ENCODE assay signal across 25 cellular contexts in genomic region chr21:20649231-20649630, GRCh38.
"Had no signal": no experiment of that assay in that cellular context is flagged by ENCODE, and none has a peak within 500 bp of the region (broad histone marks: within the 10 kb centered on the region; RNA-seq: fewer than 3 reads in every experiment).

No MANE protein-coding gene starts in this region.

- ATAC-seq: effector memory CD8-positive, alpha-beta T cell; esophagus mucosa; foreskin keratinocyte; gastrocnemius medialis; gastroesophageal sphincter; heart left ventricle; heart right ventricle had no signal

- H3K27me3 Mint-ChIP-seq: dendritic cell treated with granulocyte-macrophage colony-stimulating factor and Interleukin-4, amounts not matched to agents 40 ng/mL and 50 ng/mL, for 4 days; effector memory CD8-positive, alpha-beta T cell had no signal

- H3K4me3 Mint-ChIP-seq: dendritic cell treated with granulocyte-macrophage colony-stimulating factor and Interleukin-4, amounts not matched to agents 40 ng/mL and 50 ng/mL, for 4 days; effector memory CD8-positive, alpha-beta T cell; endodermal cell had no signal

- H3K27me3 ChIP-seq: colonic mucosa, dorsolateral prefrontal cortex, esophagus muscularis mucosa, esophagus squamous epithelium, foreskin keratinocyte, gastrocnemius medialis, gastroesophageal sphincter, heart left ventricle, heart right ventricle had no signal

- H3K4me1 ChIP-seq: colonic mucosa, esophagus muscularis mucosa, esophagus squamous epithelium, foreskin keratinocyte, gastrocnemius medialis, gastroesophageal sphincter, heart left ventricle, heart right ventricle had no signal

- DNase-seq: colonic mucosa; cortex of kidney; dermis blood vessel endothelial cell; dorsolateral prefrontal cortex; effector CD4-positive, alpha-beta T cell; effector CD8-positive, alpha-beta T cell; effector memory CD4-positive, alpha-beta T cell; effector memory CD8-positive, alpha-beta T cell; endodermal cell; erythroblast; esophagus squamous epithelium; foreskin fibroblast; foreskin keratinocyte; foreskin melanocyte; gastrocnemius medialis; glutamatergic neuron; head of caudate nucleus; heart left ventricle; heart right ventricle had no signal

- H3K4me1 Mint-ChIP-seq: endodermal cell had no signal

- H3K4me3 ChIP-seq: colonic mucosa, coronary artery, dorsolateral prefrontal cortex, esophagus muscularis mucosa, esophagus squamous epithelium, gastrocnemius medialis, gastroesophageal sphincter, heart left ventricle, heart right ventricle had no signal

- H3K27ac ChIP-seq: colonic mucosa, coronary artery, dorsolateral prefrontal cortex, epithelial cell of prostate, esophagus muscularis mucosa, esophagus squamous epithelium, foreskin keratinocyte, gastrocnemius medialis, gastroesophageal sphincter, heart left ventricle, heart right ventricle had no signal

- H3K9me3 ChIP-seq: colonic mucosa, esophagus muscularis mucosa, gastrocnemius medialis, gastroesophageal sphincter had no signal

- H3K36me3 ChIP-seq: colonic mucosa, esophagus muscularis mucosa, esophagus squamous epithelium, gastrocnemius medialis, gastroesophageal sphincter, heart left ventricle, heart right ventricle had no signal

- H3K9me3 Mint-ChIP-seq: endodermal cell had no signal

- H3K27ac Mint-ChIP-seq: dendritic cell treated with granulocyte-macrophage colony-stimulating factor and Interleukin-4, amounts not matched to agents 40 ng/mL and 50 ng/mL, for 4 days; effector memory CD8-positive, alpha-beta T cell; endodermal cell had no signal
